In the genomic region with DNA sequence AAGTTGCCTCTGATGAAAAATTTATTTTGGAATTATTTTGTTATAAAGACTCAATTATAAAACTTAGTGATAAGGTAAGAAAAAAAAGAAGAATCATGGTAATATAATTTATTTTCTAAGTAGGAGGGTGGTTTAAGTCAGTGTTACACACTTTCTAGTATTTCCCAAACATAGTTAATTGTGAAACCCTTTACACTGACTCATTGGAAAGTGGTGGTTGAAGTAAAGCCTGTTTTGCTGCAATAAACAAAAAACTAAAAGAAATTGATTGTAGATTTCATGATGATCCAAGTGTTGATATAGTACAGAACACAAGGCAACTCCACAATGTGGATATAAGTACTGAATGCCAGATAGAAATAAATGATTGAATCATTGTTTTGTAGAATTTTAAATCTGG, we compare ENCODE assay signal across 22 cellular contexts.
A peak's percentile ranks its signal among the peaks of the same experiment; 100 is the strongest.
DNase-seq lines count a peak whose midpoint lies in the region; ATAC-seq lines count a peak whose summit lies in the region.
"Had no signal": no experiment of that assay in that cellular context is flagged by ENCODE, and none has a peak within 500 bp of the region (broad histone marks: within the 10 kb centered on the region; RNA-seq: fewer than 3 reads in every experiment).

No MANE protein-coding gene starts in this region.

- H3K4me1 ChIP-seq in adipocyte (ENCODE audit: control insufficient read depth, insufficient read depth, low read length), result peaks cover 15% of the 10 kb centered on the region
- no peaks in the 10 kb centered on the region for H3K4me1 ChIP-seq in mesenchymal stem cell (ENCODE audit: control insufficient read depth, insufficient read depth, low read depth, low read length)
- H3K4me1 ChIP-seq: BLaER1 treated with 17β-estradiol and CSF1 and Interleukin-3, amounts not matched to agents 10 nM and 100 nM had no signal

- H2BK15ac ChIP-seq in mesenchymal stem cell (ENCODE audit: low read depth, poor library complexity, severe bottlenecking), result no peak overlapping the region

- no peak overlapping the region for H3K14ac ChIP-seq in mesenchymal stem cell (ENCODE audit: low read length in 2 of 2)

- no peak overlapping the region for H4K91ac ChIP-seq in mesenchymal stem cell (ENCODE audit: low read length)

- H3K4me2 ChIP-seq in mesenchymal stem cell (ENCODE audit: low read length, poor library complexity, severe bottlenecking), result no peak overlapping the region
- H3K4me2 ChIP-seq: BLaER1 treated with 17β-estradiol and CSF1 and Interleukin-3, amounts not matched to agents 10 nM and 100 nM; KMS-11 had no signal

- H3K79me1 ChIP-seq in mesenchymal stem cell (replicated peaks; ENCODE audit: low read length, poor library complexity, severe bottlenecking), result no peaks in the 10 kb centered on the region

- H3K4me3 ChIP-seq in adipocyte (ENCODE audit: low read length), result no peak overlapping the region
- H3K4me3 ChIP-seq in mesenchymal stem cell (ENCODE audit: insufficient read depth in 1 of 2, low read depth in 1 of 2, low read length in 2 of 2), result no peak overlapping the region
- H3K4me3 ChIP-seq: BLaER1 treated with 17β-estradiol and CSF1 and Interleukin-3, amounts not matched to agents 10 nM and 100 nM had no signal

- H3K4ac ChIP-seq in mesenchymal stem cell (ENCODE audit: low read depth in 1 of 2, low read length in 2 of 2), result no peak overlapping the region

- in situ Hi-C loops in ACHN (cut with HindIII; ENCODE audit: low pct_ligation_motif_present, low pct_unique_long_range_greater_than_20kb, low sequenced_read_pairs), result no loop called here

- DNase-seq in HCEC 1CT (peak; percentile 22), adipocyte (ENCODE audit: low read depth) (peak; percentile 3), fibroblast of gingiva (ENCODE audit: low read depth) (peak; percentile 3), mesenchymal stem cell (peak; percentile 61), ACHN (no peak), germinal center (ENCODE audit: low spot score) (no peak)
- DNase-seq: AML-193; CD4-positive, alpha-beta T cell; MV-4-11; NCI-H1105 treated with DMSO at 0.1 percent for 48 hours; NCI-H1694; NCI-H2029 treated with DMSO at 0.1 percent for 48 hours; NCI-H2227 treated with DMSO at 0.1 percent for 48 hours; NCI-H69; SHP77 treated with DMSO at 0.1 percent for 48 hours had no signal

- H4K8ac ChIP-seq in mesenchymal stem cell (ENCODE audit: low read length), result no peak overlapping the region

- H2BK12ac ChIP-seq in mesenchymal stem cell (ENCODE audit: low read length in 2 of 2), result no peak overlapping the region

- H2BK120ac ChIP-seq in mesenchymal stem cell (ENCODE audit: low read depth, low read length), result no peak overlapping the region

- no peak overlapping the region for H2AFZ ChIP-seq in mesenchymal stem cell (ENCODE audit: low read depth, low read length)

- H3K18ac ChIP-seq in mesenchymal stem cell (ENCODE audit: low read depth in 1 of 2, low read length in 2 of 2), result no peak overlapping the region

- H3K9me3 ChIP-seq in adipocyte (ENCODE audit: control insufficient read depth, low read length), result no peaks in the 10 kb centered on the region
- H3K9me3 ChIP-seq in mesenchymal stem cell (ENCODE audit: control insufficient read depth, low read length), result no peaks in the 10 kb centered on the region
- H3K9me3 ChIP-seq: BLaER1 treated with 17β-estradiol and CSF1 and Interleukin-3, amounts not matched to agents 10 nM and 100 nM had no signal

- no peak overlapping the region for H3K9ac ChIP-seq in adipocyte (ENCODE audit: low read length)
- H3K9ac ChIP-seq in mesenchymal stem cell (ENCODE audit: low read length), result no peak overlapping the region
- H3K9ac ChIP-seq: BLaER1 treated with 17β-estradiol and CSF1 and Interleukin-3, amounts not matched to agents 10 nM and 100 nM; KMS-11 had no signal

- no peak for ATAC-seq in GM19467 (IDR thresholded peaks at IDR 0.05; ENCODE audit: unreplicated experiment)
- no peak for ATAC-seq in GM18873 (IDR thresholded peaks at IDR 0.05; ENCODE audit: low FRiP score, unreplicated experiment)
- ATAC-seq: HCT116, Panc1 had no signal

- no peaks in the 10 kb centered on the region for H3K27me3 ChIP-seq in adipocyte (replicated peaks; ENCODE audit: control insufficient read depth, insufficient read depth, low read length)
- no peaks in the 10 kb centered on the region for H3K27me3 ChIP-seq in mesenchymal stem cell (ENCODE audit: control insufficient read depth in 1 of 2, insufficient read depth in 1 of 2, low read length in 2 of 2)
- H3K27me3 ChIP-seq: BLaER1 treated with 17β-estradiol and CSF1 and Interleukin-3, amounts not matched to agents 10 nM and 100 nM had no signal

- no peak overlapping the region for H3K27ac ChIP-seq in mesenchymal stem cell (ENCODE audit: low read length, poor library complexity, severe bottlenecking)
- H3K27ac ChIP-seq: BLaER1 treated with 17β-estradiol and CSF1 and Interleukin-3, amounts not matched to agents 10 nM and 100 nM; KMS-11; RWPE1 had no signal

- no peaks in the 10 kb centered on the region for H3K36me3 ChIP-seq in adipocyte (ENCODE audit: control insufficient read depth, insufficient read depth, low read length, severe bottlenecking)
- no peaks in the 10 kb centered on the region for H3K36me3 ChIP-seq in mesenchymal stem cell (ENCODE audit: control insufficient read depth in 1 of 2, insufficient read depth in 2 of 2, low read depth in 1 of 2, low read length in 2 of 2)
- H3K36me3 ChIP-seq: BLaER1 treated with 17β-estradiol and CSF1 and Interleukin-3, amounts not matched to agents 10 nM and 100 nM had no signal

- H2BK5ac ChIP-seq in mesenchymal stem cell (ENCODE audit: low read depth, low read length, poor library complexity, severe bottlenecking), result no peak overlapping the region

- no peak overlapping the region for H2AK5ac ChIP-seq in mesenchymal stem cell (ENCODE audit: low read length, severe bottlenecking)

- no peak overlapping the region for H3K23ac ChIP-seq in mesenchymal stem cell (ENCODE audit: low read length in 2 of 2)

Comparison
In these comparisons a context has a peak if more than half of its experiments do, and no peak if none do; other contexts are left out.
1. DNase-seq: peak in HCEC 1CT (single experiment), adipocyte (single experiment), fibroblast of gingiva (single experiment) and mesenchymal stem cell (single experiment); none in ACHN (single experiment) and germinal center (single experiment).